Comparison of ENCODE assay signal across 2 cellular contexts in the genomic region with DNA sequence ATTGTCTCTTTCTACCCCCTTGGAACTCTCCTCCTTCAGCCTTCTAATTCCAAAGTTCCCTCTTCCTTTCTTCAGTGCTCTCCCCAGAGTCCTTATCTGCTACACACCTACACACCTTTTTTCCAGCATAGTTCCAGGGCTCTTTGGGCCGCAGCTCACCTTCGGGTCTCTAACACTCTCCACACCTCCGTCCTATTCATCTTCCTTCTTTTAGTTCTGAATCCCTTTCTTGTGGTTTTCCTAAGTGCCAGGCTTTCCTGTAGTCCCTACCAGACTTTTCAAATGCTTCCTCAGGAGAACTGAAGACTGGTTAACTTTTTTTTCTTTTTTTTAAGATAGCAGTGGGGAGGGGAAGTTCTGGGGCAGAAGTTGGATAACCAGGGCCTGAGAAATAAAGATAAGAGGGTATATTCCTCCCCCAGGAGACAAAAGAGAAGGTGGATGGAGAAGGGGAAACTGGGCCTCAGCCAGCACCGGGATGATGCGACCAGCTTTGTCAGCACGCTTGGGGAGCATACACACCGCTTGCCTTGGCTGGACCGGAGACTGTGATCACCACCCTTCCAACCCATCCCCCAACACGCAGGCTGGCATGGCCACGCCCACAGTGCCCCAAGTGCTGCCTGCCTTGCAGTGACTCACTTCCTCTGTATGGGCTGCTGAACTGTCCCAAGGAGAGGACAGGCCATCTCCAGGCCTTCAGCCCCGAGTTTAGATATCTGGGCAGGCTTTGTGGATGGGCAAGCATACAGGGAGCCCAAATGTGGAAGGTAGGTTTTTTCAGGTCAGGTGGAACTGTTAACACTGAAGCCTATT.
TF ChIP-seq lines count a peak whose summit lies in the region.

No MANE protein-coding gene starts in this region.

TF ChIP-seq in WTC11, 78 proteins besides CTCF, POLR2A, EP300 and RAD21 (continues in another document):
- TF ChIP-seq, protein P1, sequence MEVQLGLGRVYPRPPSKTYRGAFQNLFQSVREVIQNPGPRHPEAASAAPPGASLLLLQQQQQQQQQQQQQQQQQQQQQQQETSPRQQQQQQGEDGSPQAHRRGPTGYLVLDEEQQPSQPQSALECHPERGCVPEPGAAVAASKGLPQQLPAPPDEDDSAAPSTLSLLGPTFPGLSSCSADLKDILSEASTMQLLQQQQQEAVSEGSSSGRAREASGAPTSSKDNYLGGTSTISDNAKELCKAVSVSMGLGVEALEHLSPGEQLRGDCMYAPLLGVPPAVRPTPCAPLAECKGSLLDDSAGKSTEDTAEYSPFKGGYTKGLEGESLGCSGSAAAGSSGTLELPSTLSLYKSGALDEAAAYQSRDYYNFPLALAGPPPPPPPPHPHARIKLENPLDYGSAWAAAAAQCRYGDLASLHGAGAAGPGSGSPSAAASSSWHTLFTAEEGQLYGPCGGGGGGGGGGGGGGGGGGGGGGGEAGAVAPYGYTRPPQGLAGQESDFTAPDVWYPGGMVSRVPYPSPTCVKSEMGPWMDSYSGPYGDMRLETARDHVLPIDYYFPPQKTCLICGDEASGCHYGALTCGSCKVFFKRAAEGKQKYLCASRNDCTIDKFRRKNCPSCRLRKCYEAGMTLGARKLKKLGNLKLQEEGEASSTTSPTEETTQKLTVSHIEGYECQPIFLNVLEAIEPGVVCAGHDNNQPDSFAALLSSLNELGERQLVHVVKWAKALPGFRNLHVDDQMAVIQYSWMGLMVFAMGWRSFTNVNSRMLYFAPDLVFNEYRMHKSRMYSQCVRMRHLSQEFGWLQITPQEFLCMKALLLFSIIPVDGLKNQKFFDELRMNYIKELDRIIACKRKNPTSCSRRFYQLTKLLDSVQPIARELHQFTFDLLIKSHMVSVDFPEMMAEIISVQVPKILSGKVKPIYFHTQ (CRISPR knock-in tag; IDR thresholded peaks at IDR 0.05), result no peak
- TF ChIP-seq, protein P2, sequence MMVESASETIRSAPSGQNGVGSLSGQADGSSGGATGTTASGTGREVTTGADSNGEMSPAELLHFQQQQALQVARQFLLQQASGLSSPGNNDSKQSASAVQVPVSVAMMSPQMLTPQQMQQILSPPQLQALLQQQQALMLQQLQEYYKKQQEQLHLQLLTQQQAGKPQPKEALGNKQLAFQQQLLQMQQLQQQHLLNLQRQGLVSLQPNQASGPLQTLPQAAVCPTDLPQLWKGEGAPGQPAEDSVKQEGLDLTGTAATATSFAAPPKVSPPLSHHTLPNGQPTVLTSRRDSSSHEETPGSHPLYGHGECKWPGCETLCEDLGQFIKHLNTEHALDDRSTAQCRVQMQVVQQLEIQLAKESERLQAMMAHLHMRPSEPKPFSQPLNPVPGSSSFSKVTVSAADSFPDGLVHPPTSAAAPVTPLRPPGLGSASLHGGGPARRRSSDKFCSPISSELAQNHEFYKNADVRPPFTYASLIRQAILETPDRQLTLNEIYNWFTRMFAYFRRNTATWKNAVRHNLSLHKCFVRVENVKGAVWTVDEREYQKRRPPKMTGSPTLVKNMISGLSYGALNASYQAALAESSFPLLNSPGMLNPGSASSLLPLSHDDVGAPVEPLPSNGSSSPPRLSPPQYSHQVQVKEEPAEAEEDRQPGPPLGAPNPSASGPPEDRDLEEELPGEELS (CRISPR knock-in tag; IDR thresholded peaks at IDR 0.05), result no peak
- TF ChIP-seq IRF2 (CRISPR knock-in tag; IDR thresholded peaks at IDR 0.05; ENCODE audit: borderline replicate concordance, low read depth), result no peak
- TF ChIP-seq, protein P3, sequence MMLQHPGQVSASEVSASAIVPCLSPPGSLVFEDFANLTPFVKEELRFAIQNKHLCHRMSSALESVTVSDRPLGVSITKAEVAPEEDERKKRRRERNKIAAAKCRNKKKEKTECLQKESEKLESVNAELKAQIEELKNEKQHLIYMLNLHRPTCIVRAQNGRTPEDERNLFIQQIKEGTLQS (CRISPR knock-in tag; conservative IDR thresholded peaks at IDR 0.05), result no peak
- TF ChIP-seq, protein P4, sequence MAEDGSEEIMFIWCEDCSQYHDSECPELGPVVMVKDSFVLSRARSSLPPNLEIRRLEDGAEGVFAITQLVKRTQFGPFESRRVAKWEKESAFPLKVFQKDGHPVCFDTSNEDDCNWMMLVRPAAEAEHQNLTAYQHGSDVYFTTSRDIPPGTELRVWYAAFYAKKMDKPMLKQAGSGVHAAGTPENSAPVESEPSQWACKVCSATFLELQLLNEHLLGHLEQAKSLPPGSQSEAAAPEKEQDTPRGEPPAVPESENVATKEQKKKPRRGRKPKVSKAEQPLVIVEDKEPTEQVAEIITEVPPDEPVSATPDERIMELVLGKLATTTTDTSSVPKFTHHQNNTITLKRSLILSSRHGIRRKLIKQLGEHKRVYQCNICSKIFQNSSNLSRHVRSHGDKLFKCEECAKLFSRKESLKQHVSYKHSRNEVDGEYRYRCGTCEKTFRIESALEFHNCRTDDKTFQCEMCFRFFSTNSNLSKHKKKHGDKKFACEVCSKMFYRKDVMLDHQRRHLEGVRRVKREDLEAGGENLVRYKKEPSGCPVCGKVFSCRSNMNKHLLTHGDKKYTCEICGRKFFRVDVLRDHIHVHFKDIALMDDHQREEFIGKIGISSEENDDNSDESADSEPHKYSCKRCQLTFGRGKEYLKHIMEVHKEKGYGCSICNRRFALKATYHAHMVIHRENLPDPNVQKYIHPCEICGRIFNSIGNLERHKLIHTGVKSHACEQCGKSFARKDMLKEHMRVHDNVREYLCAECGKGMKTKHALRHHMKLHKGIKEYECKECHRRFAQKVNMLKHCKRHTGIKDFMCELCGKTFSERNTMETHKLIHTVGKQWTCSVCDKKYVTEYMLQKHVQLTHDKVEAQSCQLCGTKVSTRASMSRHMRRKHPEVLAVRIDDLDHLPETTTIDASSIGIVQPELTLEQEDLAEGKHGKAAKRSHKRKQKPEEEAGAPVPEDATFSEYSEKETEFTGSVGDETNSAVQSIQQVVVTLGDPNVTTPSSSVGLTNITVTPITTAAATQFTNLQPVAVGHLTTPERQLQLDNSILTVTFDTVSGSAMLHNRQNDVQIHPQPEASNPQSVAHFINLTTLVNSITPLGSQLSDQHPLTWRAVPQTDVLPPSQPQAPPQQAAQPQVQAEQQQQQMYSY (CRISPR knock-in tag; IDR thresholded peaks at IDR 0.05), result peak; percentile 57; the same call in 1 of the 2 replicates
- TF ChIP-seq, protein P5, sequence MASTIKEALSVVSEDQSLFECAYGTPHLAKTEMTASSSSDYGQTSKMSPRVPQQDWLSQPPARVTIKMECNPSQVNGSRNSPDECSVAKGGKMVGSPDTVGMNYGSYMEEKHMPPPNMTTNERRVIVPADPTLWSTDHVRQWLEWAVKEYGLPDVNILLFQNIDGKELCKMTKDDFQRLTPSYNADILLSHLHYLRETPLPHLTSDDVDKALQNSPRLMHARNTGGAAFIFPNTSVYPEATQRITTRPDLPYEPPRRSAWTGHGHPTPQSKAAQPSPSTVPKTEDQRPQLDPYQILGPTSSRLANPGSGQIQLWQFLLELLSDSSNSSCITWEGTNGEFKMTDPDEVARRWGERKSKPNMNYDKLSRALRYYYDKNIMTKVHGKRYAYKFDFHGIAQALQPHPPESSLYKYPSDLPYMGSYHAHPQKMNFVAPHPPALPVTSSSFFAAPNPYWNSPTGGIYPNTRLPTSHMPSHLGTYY (CRISPR knock-in tag; IDR thresholded peaks at IDR 0.05), result no peak
- TF ChIP-seq OVOL2 (CRISPR knock-in tag; IDR thresholded peaks at IDR 0.05; ENCODE audit: borderline replicate concordance), result no peak

TF ChIP-seq in HepG2, 621 proteins besides CTCF, POLR2A, EP300 and RAD21 (continues in another document):
- TF ChIP-seq CAMTA2 (CRISPR knock-in tag; IDR thresholded peaks at IDR 0.05; ENCODE audit: borderline replicate concordance) (no peak), ZNF260 (CRISPR knock-in tag; IDR thresholded peaks at IDR 0.05; ENCODE audit: borderline replicate concordance, low read depth) (no peak), ZNF549 (CRISPR knock-in tag; IDR thresholded peaks at IDR 0.05) (no peak), HIVEP1 (CRISPR knock-in tag; IDR thresholded peaks at IDR 0.05) (no peak), SALL2 (CRISPR knock-in tag; IDR thresholded peaks at IDR 0.05) (no peak), ZNF841 (CRISPR knock-in tag; IDR thresholded peaks at IDR 0.05; ENCODE audit: borderline replicate concordance) (no peak), MAZ (IDR thresholded peaks at IDR 0.05; ENCODE audit: borderline replicate concordance, low read depth, low read length) (no peak), MAZ (CRISPR knock-in tag; IDR thresholded peaks at IDR 0.05; ENCODE audit: low read depth) (no peak), TSC22D2 (CRISPR knock-in tag; IDR thresholded peaks at IDR 0.05; ENCODE audit: borderline replicate concordance) (no peak), FOXP1 (IDR thresholded peaks at IDR 0.05) (no peak), FOXP1 (CRISPR knock-in tag; IDR thresholded peaks at IDR 0.05) (no peak), TBX2 (CRISPR knock-in tag; IDR thresholded peaks at IDR 0.05; ENCODE audit: borderline replicate concordance) (no peak), ZNF678 (CRISPR knock-in tag; IDR thresholded peaks at IDR 0.05) (no peak), SRSF9 (IDR thresholded peaks at IDR 0.05; ENCODE audit: borderline replicate concordance, insufficient read depth, low read depth, low read length, poor library complexity, severe bottlenecking) (no peak), ZNF709 (CRISPR knock-in tag; IDR thresholded peaks at IDR 0.05) (no peak), ZNF816 (CRISPR knock-in tag; IDR thresholded peaks at IDR 0.05; ENCODE audit: borderline replicate concordance) (no peak), SIN3B (IDR thresholded peaks at IDR 0.05; ENCODE audit: low read length) (no peak), PHF21A (CRISPR knock-in tag; IDR thresholded peaks at IDR 0.05) (no peak), NFIB (CRISPR knock-in tag; IDR thresholded peaks at IDR 0.05; ENCODE audit: borderline replicate concordance) (no peak), ZNF3 (CRISPR knock-in tag; IDR thresholded peaks at IDR 0.05) (no peak), MAFK (conservative IDR thresholded peaks at IDR 0.05 in 1 of 2, IDR thresholded peaks at IDR 0.05 in 1 of 2; ENCODE audit: low read length in 2 of 2) (no peak), TRIM24 (CRISPR knock-in tag; IDR thresholded peaks at IDR 0.05) (no peak)
- TF ChIP-seq, protein P6, sequence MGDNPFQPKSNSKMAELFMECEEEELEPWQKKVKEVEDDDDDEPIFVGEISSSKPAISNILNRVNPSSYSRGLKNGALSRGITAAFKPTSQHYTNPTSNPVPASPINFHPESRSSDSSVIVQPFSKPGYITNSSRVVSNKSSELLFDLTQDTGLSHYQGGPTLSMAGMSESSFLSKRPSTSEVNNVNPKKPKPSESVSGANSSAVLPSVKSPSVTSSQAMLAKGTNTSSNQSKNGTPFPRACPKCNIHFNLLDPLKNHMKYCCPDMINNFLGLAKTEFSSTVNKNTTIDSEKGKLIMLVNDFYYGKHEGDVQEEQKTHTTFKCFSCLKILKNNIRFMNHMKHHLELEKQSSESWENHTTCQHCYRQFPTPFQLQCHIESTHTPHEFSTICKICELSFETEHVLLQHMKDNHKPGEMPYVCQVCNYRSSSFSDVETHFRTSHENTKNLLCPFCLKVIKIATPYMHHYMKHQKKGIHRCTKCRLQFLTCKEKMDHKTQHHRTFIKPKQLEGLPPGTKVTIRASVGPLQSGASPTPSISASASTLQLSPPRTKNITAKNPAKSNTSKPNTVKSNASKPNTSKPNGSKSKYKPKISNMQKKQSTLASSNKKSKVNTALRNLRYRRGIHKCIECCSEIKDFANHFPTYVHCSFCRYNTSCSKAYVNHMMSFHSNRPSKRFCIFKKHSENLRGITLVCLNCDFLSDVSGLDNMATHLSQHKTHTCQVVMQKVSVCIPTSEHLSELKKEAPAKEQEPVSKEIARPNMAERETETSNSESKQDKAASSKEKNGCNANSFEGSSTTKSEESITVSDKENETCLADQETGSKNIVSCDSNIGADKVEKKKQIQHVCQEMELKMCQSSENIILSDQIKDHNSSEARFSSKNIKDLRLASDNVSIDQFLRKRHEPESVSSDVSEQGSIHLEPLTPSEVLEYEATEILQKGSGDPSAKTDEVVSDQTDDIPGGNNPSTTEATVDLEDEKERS (CRISPR knock-in tag; IDR thresholded peaks at IDR 0.05), result no peak
- TF ChIP-seq, protein P7, sequence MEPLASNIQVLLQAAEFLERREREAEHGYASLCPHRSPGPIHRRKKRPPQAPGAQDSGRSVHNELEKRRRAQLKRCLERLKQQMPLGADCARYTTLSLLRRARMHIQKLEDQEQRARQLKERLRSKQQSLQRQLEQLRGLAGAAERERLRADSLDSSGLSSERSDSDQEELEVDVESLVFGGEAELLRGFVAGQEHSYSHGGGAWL (CRISPR knock-in tag; IDR thresholded peaks at IDR 0.05), result no peak
- TF ChIP-seq, protein P8, sequence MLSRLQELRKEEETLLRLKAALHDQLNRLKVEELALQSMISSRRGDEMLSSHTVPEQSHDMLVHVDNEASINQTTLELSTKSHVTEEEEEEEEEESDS (CRISPR knock-in tag; IDR thresholded peaks at IDR 0.05; ENCODE audit: borderline replicate concordance), result no peak
- TF ChIP-seq, protein P9, sequence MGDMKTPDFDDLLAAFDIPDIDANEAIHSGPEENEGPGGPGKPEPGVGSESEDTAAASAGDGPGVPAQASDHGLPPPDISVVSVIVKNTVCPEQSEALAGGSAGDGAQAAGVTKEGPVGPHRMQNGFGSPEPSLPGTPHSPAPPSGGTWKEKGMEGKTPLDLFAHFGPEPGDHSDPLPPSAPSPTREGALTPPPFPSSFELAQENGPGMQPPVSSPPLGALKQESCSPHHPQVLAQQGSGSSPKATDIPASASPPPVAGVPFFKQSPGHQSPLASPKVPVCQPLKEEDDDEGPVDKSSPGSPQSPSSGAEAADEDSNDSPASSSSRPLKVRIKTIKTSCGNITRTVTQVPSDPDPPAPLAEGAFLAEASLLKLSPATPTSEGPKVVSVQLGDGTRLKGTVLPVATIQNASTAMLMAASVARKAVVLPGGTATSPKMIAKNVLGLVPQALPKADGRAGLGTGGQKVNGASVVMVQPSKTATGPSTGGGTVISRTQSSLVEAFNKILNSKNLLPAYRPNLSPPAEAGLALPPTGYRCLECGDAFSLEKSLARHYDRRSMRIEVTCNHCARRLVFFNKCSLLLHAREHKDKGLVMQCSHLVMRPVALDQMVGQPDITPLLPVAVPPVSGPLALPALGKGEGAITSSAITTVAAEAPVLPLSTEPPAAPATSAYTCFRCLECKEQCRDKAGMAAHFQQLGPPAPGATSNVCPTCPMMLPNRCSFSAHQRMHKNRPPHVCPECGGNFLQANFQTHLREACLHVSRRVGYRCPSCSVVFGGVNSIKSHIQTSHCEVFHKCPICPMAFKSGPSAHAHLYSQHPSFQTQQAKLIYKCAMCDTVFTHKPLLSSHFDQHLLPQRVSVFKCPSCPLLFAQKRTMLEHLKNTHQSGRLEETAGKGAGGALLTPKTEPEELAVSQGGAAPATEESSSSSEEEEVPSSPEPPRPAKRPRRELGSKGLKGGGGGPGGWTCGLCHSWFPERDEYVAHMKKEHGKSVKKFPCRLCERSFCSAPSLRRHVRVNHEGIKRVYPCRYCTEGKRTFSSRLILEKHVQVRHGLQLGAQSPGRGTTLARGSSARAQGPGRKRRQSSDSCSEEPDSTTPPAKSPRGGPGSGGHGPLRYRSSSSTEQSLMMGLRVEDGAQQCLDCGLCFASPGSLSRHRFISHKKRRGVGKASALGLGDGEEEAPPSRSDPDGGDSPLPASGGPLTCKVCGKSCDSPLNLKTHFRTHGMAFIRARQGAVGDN (CRISPR knock-in tag; IDR thresholded peaks at IDR 0.05), result peak; percentile 76
- TF ChIP-seq, protein P10, sequence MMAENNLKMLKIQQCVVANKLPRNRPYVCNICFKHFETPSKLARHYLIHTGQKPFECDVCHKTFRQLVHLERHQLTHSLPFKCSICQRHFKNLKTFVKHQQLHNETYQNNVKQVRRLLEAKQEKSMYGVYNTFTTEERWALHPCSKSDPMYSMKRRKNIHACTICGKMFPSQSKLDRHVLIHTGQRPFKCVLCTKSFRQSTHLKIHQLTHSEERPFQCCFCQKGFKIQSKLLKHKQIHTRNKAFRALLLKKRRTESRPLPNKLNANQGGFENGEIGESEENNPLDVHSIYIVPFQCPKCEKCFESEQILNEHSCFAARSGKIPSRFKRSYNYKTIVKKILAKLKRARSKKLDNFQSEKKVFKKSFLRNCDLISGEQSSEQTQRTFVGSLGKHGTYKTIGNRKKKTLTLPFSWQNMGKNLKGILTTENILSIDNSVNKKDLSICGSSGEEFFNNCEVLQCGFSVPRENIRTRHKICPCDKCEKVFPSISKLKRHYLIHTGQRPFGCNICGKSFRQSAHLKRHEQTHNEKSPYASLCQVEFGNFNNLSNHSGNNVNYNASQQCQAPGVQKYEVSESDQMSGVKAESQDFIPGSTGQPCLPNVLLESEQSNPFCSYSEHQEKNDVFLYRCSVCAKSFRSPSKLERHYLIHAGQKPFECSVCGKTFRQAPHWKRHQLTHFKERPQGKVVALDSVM (CRISPR knock-in tag; IDR thresholded peaks at IDR 0.05), result no peak
